Comparison of ENCODE assay signal across 8 cellular contexts in genomic region chr4:105146286-105147219, GRCh38. TPM values are rescaled to one million over a fixed set of nuclear protein-coding genes. Genes with fewer than 3 reads are reported as not detected.
A peak's percentile ranks its signal among the peaks of the same experiment; 100 is the strongest.
DNase-seq lines count a peak whose midpoint lies in the region; ATAC-seq and TF ChIP-seq lines count a peak whose summit lies in the region.

TSS of gene TET2 (plus strand) at chr4:105146876. CDS start at chr4:105233943, 87,067 bp downstream.

- H3K27me3 ChIP-seq in Peyer's patch (no peaks in the 10 kb centered on the region), esophagus muscularis mucosa (no peaks in the 10 kb centered on the region), muscle layer of duodenum (ENCODE audit: low read depth, low read length) (no peaks in the 10 kb centered on the region)

- TF ChIP-seq CTCF in Peyer's patch (IDR thresholded peaks at IDR 0.05) (peak in 2 of 6 experiments; percentile 20 to 23), esophagus muscularis mucosa (IDR thresholded peaks at IDR 0.05) (peak in 1 of 3 experiments; percentile 18)

- WGBS in esophagus muscularis mucosa = under 1% methylated on average over 14 of the region's 79 CpGs

- peaks cover 0 to 26% (median 0%) of the 10 kb centered on the region in 4 donors for H3K4me1 ChIP-seq in Peyer's patch
- peaks cover 11 to 34% (median 31%) of the 10 kb centered on the region in 4 donors for H3K4me1 ChIP-seq in esophagus muscularis mucosa
- peaks cover 4 to 9% of the 10 kb centered on the region in 2 donors for H3K4me1 ChIP-seq in muscle layer of duodenum (ENCODE audit: control insufficient read depth in 1 of 2, insufficient read depth in 2 of 2, low read length in 2 of 2)

- no peaks in the 10 kb centered on the region for H3K36me3 ChIP-seq in Peyer's patch
- H3K36me3 ChIP-seq in esophagus muscularis mucosa = no peaks in the 10 kb centered on the region
- no peaks in the 10 kb centered on the region for H3K36me3 ChIP-seq in muscle layer of duodenum (ENCODE audit: control insufficient read depth in 1 of 2, insufficient read depth in 2 of 2, low read length in 2 of 2)

- TF ChIP-seq EP300 in Ishikawa (IDR thresholded peaks at IDR 0.05; ENCODE audit: borderline replicate concordance) (no peak), esophagus muscularis mucosa (IDR thresholded peaks at IDR 0.05) (no peak)

- H3K9me3 ChIP-seq in Peyer's patch (no peaks in the 10 kb centered on the region), esophagus muscularis mucosa (no peaks in the 10 kb centered on the region), muscle layer of duodenum (ENCODE audit: control insufficient read depth in 1 of 2, low read length in 2 of 2) (no peaks in the 10 kb centered on the region)

- peak; percentile 84 for ATAC-seq in GM21717 (IDR thresholded peaks at IDR 0.05; ENCODE audit: unreplicated experiment)

- peak; percentile 71 for DNase-seq in DMS153 treated with DMSO at 0.1 percent for 48 hours (lab: John Stamatoyannopoulos, UW; ENCODE audit: unreplicated experiment)
- peak; percentile 80 to 91 (median 84) for DNase-seq in Peyer's patch
- DNase-seq in activated T-cell treated with anti-CD3 and anti-CD28 coated beads, Interleukin-2, amount 50 U/mL, for 48 hours = peak; percentile 86 to 87
- DNase-seq in esophagus muscularis mucosa (ENCODE audit: extremely low spot score) = peak; percentile 94
- DNase-seq in stimulated activated CD8-positive, alpha-beta memory T cell treated with anti-CD3 and anti-CD28 coated beads, Interleukin-7, amount 100 ng/mL, for 1 hour (ENCODE audit: low read depth in 2 of 2) = peak; percentile 46 to 50

- intact Hi-C loops in esophagus muscularis mucosa (cut with DNase I) = loop anchor here (10.0 kb wide), 2 partner anchors 98 to 1168 kb away; partner anchors contain the start of genes AIMP1 and TBCK

- no peak for TF ChIP-seq RAD21 in Ishikawa (IDR thresholded peaks at IDR 0.05; ENCODE audit: low read depth)

- H3K4me3 ChIP-seq in Peyer's patch (peak within 1 kb of the TSS; percentile 75 to 86 (median 84)), esophagus muscularis mucosa (peak within 1 kb of the TSS; percentile 79 to 91 (median 84)), muscle layer of duodenum (ENCODE audit: low read depth in 1 of 2, low read length in 2 of 2) (peak within 1 kb of the TSS; percentile 92 to 93)

- TF ChIP-seq POLR2A in Peyer's patch (IDR thresholded peaks at IDR 0.05) (peak; percentile 54 to 67), esophagus muscularis mucosa (IDR thresholded peaks at IDR 0.05; ENCODE audit: low read depth) (no peak)

- H3K27ac ChIP-seq in Peyer's patch (peak within 1 kb of the TSS; percentile 78 to 89 (median 85)), esophagus muscularis mucosa (replicated peaks in 1 of 4) (peak within 1 kb of the TSS; percentile 85 to 88 (median 88)), muscle layer of duodenum (ENCODE audit: low read length) (peak within 1 kb of the TSS; percentile 96)

TF ChIP-seq in Ishikawa, 13 proteins besides CTCF, POLR2A, EP300 and RAD21:
- TF ChIP-seq, protein P1, sequence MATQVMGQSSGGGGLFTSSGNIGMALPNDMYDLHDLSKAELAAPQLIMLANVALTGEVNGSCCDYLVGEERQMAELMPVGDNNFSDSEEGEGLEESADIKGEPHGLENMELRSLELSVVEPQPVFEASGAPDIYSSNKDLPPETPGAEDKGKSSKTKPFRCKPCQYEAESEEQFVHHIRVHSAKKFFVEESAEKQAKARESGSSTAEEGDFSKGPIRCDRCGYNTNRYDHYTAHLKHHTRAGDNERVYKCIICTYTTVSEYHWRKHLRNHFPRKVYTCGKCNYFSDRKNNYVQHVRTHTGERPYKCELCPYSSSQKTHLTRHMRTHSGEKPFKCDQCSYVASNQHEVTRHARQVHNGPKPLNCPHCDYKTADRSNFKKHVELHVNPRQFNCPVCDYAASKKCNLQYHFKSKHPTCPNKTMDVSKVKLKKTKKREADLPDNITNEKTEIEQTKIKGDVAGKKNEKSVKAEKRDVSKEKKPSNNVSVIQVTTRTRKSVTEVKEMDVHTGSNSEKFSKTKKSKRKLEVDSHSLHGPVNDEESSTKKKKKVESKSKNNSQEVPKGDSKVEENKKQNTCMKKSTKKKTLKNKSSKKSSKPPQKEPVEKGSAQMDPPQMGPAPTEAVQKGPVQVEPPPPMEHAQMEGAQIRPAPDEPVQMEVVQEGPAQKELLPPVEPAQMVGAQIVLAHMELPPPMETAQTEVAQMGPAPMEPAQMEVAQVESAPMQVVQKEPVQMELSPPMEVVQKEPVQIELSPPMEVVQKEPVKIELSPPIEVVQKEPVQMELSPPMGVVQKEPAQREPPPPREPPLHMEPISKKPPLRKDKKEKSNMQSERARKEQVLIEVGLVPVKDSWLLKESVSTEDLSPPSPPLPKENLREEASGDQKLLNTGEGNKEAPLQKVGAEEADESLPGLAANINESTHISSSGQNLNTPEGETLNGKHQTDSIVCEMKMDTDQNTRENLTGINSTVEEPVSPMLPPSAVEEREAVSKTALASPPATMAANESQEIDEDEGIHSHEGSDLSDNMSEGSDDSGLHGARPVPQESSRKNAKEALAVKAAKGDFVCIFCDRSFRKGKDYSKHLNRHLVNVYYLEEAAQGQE (IDR thresholded peaks at IDR 0.05; ENCODE audit: low read depth) = no peak
- TF ChIP-seq TEAD4 (IDR thresholded peaks at IDR 0.05) (peak; percentile 22; the same call in 1 of the 2 replicates), YY1 (IDR thresholded peaks at IDR 0.05; ENCODE audit: low read depth) (peak; percentile 90), TCF12 (IDR thresholded peaks at IDR 0.05; ENCODE audit: low read depth) (no peak), CEBPB (IDR thresholded peaks at IDR 0.05) (no peak), ZBTB7A (IDR thresholded peaks at IDR 0.05; ENCODE audit: low read depth) (peak; percentile 82; the same call in 1 of the 2 replicates), EGR1 (IDR thresholded peaks at IDR 0.05) (no peak), CREB1 (IDR thresholded peaks at IDR 0.05; ENCODE audit: low read depth) (peak; percentile 65; the same call in 1 of the 2 replicates), NFIC (IDR thresholded peaks at IDR 0.05) (no peak), USF1 (IDR thresholded peaks at IDR 0.05) (no peak), TAF1 (IDR thresholded peaks at IDR 0.05; ENCODE audit: low read depth) (peak; percentile 62), FOXM1 (IDR thresholded peaks at IDR 0.05; ENCODE audit: borderline replicate concordance, low read depth) (no peak)
- TF ChIP-seq, protein P2, sequence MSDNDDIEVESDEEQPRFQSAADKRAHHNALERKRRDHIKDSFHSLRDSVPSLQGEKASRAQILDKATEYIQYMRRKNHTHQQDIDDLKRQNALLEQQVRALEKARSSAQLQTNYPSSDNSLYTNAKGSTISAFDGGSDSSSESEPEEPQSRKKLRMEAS (IDR thresholded peaks at IDR 0.05) = peak; percentile 16; the same call in 1 of the 2 replicates

RNA-seq across cellular contexts. Expression of gene TET2, which starts in this region (rescaled TPM):
- 10 to 100 TPM; 30.3 to 57.6 (median 38.8) TPM for total RNA-seq in Peyer's patch
- 10 to 100 TPM; 22.0 to 31.5 (median 28.0) TPM for total RNA-seq in esophagus muscularis mucosa

Comparison
In these comparisons a context has a peak if more than half of its experiments do, and no peak if none do; other contexts are left out.
1. Peak in every context shown above with its lines: DNase-seq, ATAC-seq, H3K4me3 ChIP-seq and H3K27ac ChIP-seq.